ENCODE assay signal across 10 cellular contexts in the genomic region with DNA sequence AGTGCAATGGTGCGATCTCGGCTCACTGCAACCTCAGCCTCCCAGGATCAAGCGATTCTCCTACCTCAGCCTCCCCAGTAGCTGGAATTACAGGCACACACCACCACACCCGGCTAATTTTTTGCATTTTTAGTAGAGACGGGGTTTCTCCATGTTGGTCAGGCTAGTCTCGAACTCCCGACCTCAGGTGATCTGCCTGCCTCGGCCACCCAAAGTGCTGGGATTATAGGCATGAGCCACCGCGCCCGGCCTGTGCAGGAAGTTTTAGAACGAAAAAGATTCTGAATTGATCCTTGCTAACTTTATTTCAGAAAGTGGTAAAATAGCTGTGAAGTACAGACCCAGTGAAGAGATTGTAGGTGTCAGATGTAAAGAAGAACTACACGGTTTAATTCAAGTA. TPM values are rescaled to one million over a fixed set of nuclear protein-coding genes. Genes with fewer than 3 reads are reported as not detected.
DNase-seq lines count a peak whose midpoint lies in the region; ATAC-seq and TF ChIP-seq lines count a peak whose summit lies in the region.
"Not testable (repeated sequence)": the region's sequence is repeated elsewhere in the genome, so short reads cannot be mapped to it uniquely, and the experiment has no call there.
"Had no signal": no experiment of that assay in that cellular context is flagged by ENCODE, and none has a peak within 500 bp of the region (broad histone marks: within the 10 kb centered on the region; RNA-seq: fewer than 3 reads in every experiment).

No MANE protein-coding gene starts in this region.

- H3K27me3 Mint-ChIP-seq in Calu3 (ENCODE audit: unreplicated experiment) (peaks cover 64% of the 10 kb centered on the region), brain (peaks cover 59% of the 10 kb centered on the region)
- H3K27me3 Mint-ChIP-seq in activated T-cell treated with anti-CD3 and anti-CD28 coated beads, Interleukin-2, amount 50 U/mL, for 72 hours (ENCODE audit: low read depth): peaks cover 15% of the 10 kb centered on the region
- not testable (repeated sequence) for H3K27me3 Mint-ChIP-seq in endothelial cell (ENCODE audit: unreplicated experiment)

- not testable (repeated sequence) for H3K23ac ChIP-seq in mesenchymal stem cell (ENCODE audit: low read length in 2 of 2)

- H4K20me1 ChIP-seq in PC-3 (ENCODE audit: low read length): not testable (repeated sequence)

- H3K4me3 ChIP-seq in PC-3 (ENCODE audit: low read length); mesenchymal stem cell (ENCODE audit: insufficient read depth in 1 of 2, low read depth in 1 of 2, low read length in 2 of 2); parathyroid adenoma (ENCODE audit: low read depth, low read length): not testable (repeated sequence)

- BruUV-seq in Calu3 (replicated peaks; lab: Mats Ljungman, UMichigan); PC-3 (replicated peaks; lab: Mats Ljungman, UMichigan): not testable (repeated sequence)

- H3K9ac ChIP-seq in PC-3 (ENCODE audit: low read length); parathyroid adenoma: not testable (repeated sequence)
- peak overlapping the region; percentile 69 for H3K9ac ChIP-seq in mesenchymal stem cell (ENCODE audit: low read length)

- H4K91ac ChIP-seq in mesenchymal stem cell (ENCODE audit: low read length): not testable (repeated sequence)

- not testable (repeated sequence) for H3K4ac ChIP-seq in mesenchymal stem cell (ENCODE audit: low read depth in 1 of 2, low read length in 2 of 2)

- not testable (repeated sequence) for H3F3A ChIP-seq in PC-3 (ENCODE audit: low read length, unreplicated experiment)

- H3K18ac ChIP-seq in mesenchymal stem cell (ENCODE audit: low read depth in 1 of 2, low read length in 2 of 2): not testable (repeated sequence)

- not testable (repeated sequence) for H3K36me3 ChIP-seq in PC-3 (ENCODE audit: low read depth, low read length); mesenchymal stem cell (ENCODE audit: control insufficient read depth in 1 of 2, insufficient read depth in 2 of 2, low read depth in 1 of 2, low read length in 2 of 2); parathyroid adenoma (ENCODE audit: control insufficient read depth, insufficient read depth, low read length)

- H3K9me3 ChIP-seq in PC-3 (ENCODE audit: low read length); mesenchymal stem cell (ENCODE audit: control insufficient read depth, low read length); parathyroid adenoma (ENCODE audit: control insufficient read depth, low read length): not testable (repeated sequence)

- H3K4me2 ChIP-seq in PC-3 (ENCODE audit: low read length) (peak overlapping the region; percentile 80; the same call in 1 of the 2 replicates), parathyroid adenoma (ENCODE audit: low read length) (peak overlapping the region; percentile 83)
- not testable (repeated sequence) for H3K4me2 ChIP-seq in mesenchymal stem cell (ENCODE audit: low read length, poor library complexity, severe bottlenecking)

- not testable (repeated sequence) for H3K27ac ChIP-seq in PC-3 (ENCODE audit: low read length); mesenchymal stem cell (ENCODE audit: low read length, poor library complexity, severe bottlenecking); parathyroid adenoma

- not testable (repeated sequence) for H2BK15ac ChIP-seq in mesenchymal stem cell (ENCODE audit: low read depth, poor library complexity, severe bottlenecking)

- H3K79me1 ChIP-seq in mesenchymal stem cell (replicated peaks; ENCODE audit: low read length, poor library complexity, severe bottlenecking): not testable (repeated sequence)

- not testable (repeated sequence) for ATAC-seq in PC-3; activated T-cell treated with anti-CD3 and anti-CD28 coated beads, Interleukin-2, amount 50 U/mL, for 72 hours (replicated peaks in 1 of 2)

- not testable (repeated sequence) for TF ChIP-seq CTCF in Calu3 (IDR thresholded peaks at IDR 0.05; ENCODE audit: unreplicated experiment); PC-3 (conservative IDR thresholded peaks at IDR 0.05; ENCODE audit: low read depth, low read length); brain (conservative IDR thresholded peaks at IDR 0.05); endothelial cell (IDR thresholded peaks at IDR 0.05; ENCODE audit: unreplicated experiment); parathyroid adenoma (IDR thresholded peaks at IDR 0.05)

- H4K8ac ChIP-seq in mesenchymal stem cell (ENCODE audit: low read length): not testable (repeated sequence)

- H3K14ac ChIP-seq in mesenchymal stem cell (ENCODE audit: low read length in 2 of 2): not testable (repeated sequence)

- not testable (repeated sequence) for H3K27ac Mint-ChIP-seq in Calu3 (ENCODE audit: unreplicated experiment); activated T-cell treated with anti-CD3 and anti-CD28 coated beads, Interleukin-2, amount 50 U/mL, for 72 hours; endothelial cell (ENCODE audit: unreplicated experiment)
- H3K27ac Mint-ChIP-seq in brain: peak overlapping the region in 1 of 5 experiments; percentile 11

- H3K79me2 ChIP-seq in PC-3 (ENCODE audit: low read length); parathyroid adenoma: not testable (repeated sequence)

- POLR2A ChIA-PET in PC-3 (lab: Charles Lee; ENCODE audit: unreplicated experiment): not testable (repeated sequence)

- 89% methylated on average over 13 of the region's 13 CpGs for WGBS in mesenchymal stem cell

- DNase-seq in Calu3; PC-3; activated T-cell treated with anti-CD3 and anti-CD28 coated beads, Interleukin-2, amount 50 U/mL, for 72 hours; endothelial cell (ENCODE audit: low spot score); mesenchymal stem cell: not testable (repeated sequence)

- not testable (repeated sequence) for H2BK5ac ChIP-seq in mesenchymal stem cell (ENCODE audit: low read depth, low read length, poor library complexity, severe bottlenecking)

- not testable (repeated sequence) for H3K4me1 ChIP-seq in PC-3 (ENCODE audit: insufficient read depth, low read length); mesenchymal stem cell (ENCODE audit: control insufficient read depth, insufficient read depth, low read depth, low read length); parathyroid adenoma

- not testable (repeated sequence) for H2BK120ac ChIP-seq in mesenchymal stem cell (ENCODE audit: low read depth, low read length)

- H2AFZ ChIP-seq in PC-3 (ENCODE audit: low read length); mesenchymal stem cell (ENCODE audit: low read depth, low read length): not testable (repeated sequence)
- peak overlapping the region; percentile 91 for H2AFZ ChIP-seq in parathyroid adenoma

- H3K9me3 Mint-ChIP-seq in Calu3 (ENCODE audit: low read depth, unreplicated experiment); activated T-cell treated with anti-CD3 and anti-CD28 coated beads, Interleukin-2, amount 50 U/mL, for 72 hours; brain; endothelial cell (ENCODE audit: unreplicated experiment): not testable (repeated sequence)

- not testable (repeated sequence) for H3K27me3 ChIP-seq in PC-3 (ENCODE audit: low read length); parathyroid adenoma (ENCODE audit: control insufficient read depth, insufficient read depth, low read length)
- peaks cover 13 to 30% of the 10 kb centered on the region in 2 experiments for H3K27me3 ChIP-seq in mesenchymal stem cell (ENCODE audit: control insufficient read depth in 1 of 2, insufficient read depth in 1 of 2, low read length in 2 of 2)

- H3K4me1 Mint-ChIP-seq in Calu3 (ENCODE audit: low read depth, unreplicated experiment); activated T-cell treated with anti-CD3 and anti-CD28 coated beads, Interleukin-2, amount 50 U/mL, for 72 hours (ENCODE audit: low read depth); endothelial cell (ENCODE audit: unreplicated experiment): not testable (repeated sequence)
- H3K4me1 Mint-ChIP-seq in brain: peaks cover 14% of the 10 kb centered on the region

- H3K9me2 ChIP-seq in PC-3 (replicated peaks; ENCODE audit: low read length): not testable (repeated sequence)

- peaks cover 10% of the 10 kb centered on the region for H3K36me3 Mint-ChIP-seq in Calu3 (ENCODE audit: insufficient read depth, unreplicated experiment)
- H3K36me3 Mint-ChIP-seq in activated T-cell treated with anti-CD3 and anti-CD28 coated beads, Interleukin-2, amount 50 U/mL, for 72 hours (ENCODE audit: insufficient read depth in 2 of 2); brain; endothelial cell (ENCODE audit: low read depth, unreplicated experiment): not testable (repeated sequence)

- CTCF ChIA-PET in Calu3 (lab: Charles Lee): interaction anchor here (0.9 to 5.3 kb wide), 2 partner anchors 43 to 120 kb away, joined by 3 to 30 read pairs; no protein-coding TSS in a partner anchor
- CTCF ChIA-PET in PC-3 (lab: Charles Lee): not testable (repeated sequence)

- H2BK12ac ChIP-seq in mesenchymal stem cell (ENCODE audit: low read length in 2 of 2): not testable (repeated sequence)

- H3K4me3 Mint-ChIP-seq in Calu3 (ENCODE audit: low read depth, unreplicated experiment) (peak overlapping the region; percentile 70), brain (peak overlapping the region; percentile 52 to 79 (median 78)), endothelial cell (ENCODE audit: unreplicated experiment) (peak overlapping the region; percentile 2)
- H3K4me3 Mint-ChIP-seq in activated T-cell treated with anti-CD3 and anti-CD28 coated beads, Interleukin-2, amount 50 U/mL, for 72 hours: peak overlapping the region; percentile 59 to 65

- intact Hi-C loops in Calu3 (cut with micrococcal nuclease; ENCODE audit: unreplicated experiment): loop anchor here (2.0 kb wide), 1 partner anchor 24 kb away; no protein-coding TSS in a partner anchor
- intact Hi-C loops in PC-3 (cut with micrococcal nuclease): not testable (repeated sequence)

- not testable (repeated sequence) for H2AK5ac ChIP-seq in mesenchymal stem cell (ENCODE audit: low read length, severe bottlenecking)

RNA-seq across cellular contexts. Expression of gene FBXO47, which starts 59.1 kb away (rescaled TPM):
- total RNA-seq in Calu3 (2022) (not detected in 2 replicates), PC-3 (2014; rRNA removed) (not detected in 2 replicates), endothelial cell (ENCODE audit: unreplicated experiment) (not detected)
- total RNA-seq in activated T-cell treated with anti-CD3 and anti-CD28 coated beads, Interleukin-2, amount 50 U/mL, for 72 hours: under 1 TPM in 1 of 2 donors, not detected in 1; 0.16 TPM
- polyA plus RNA-seq in brain (ENCODE audit: insufficient read depth, low read depth, low replicate concordance): not detected
- polyA plus RNA-seq in mesenchymal stem cell (2013, experiment 1 of 2): not detected
- not detected for polyA plus RNA-seq in mesenchymal stem cell (2013, experiment 2 of 2)
- total RNA-seq: H4, Right ventricle myocardium inferior, SJSA1 had no signal

Comparison
In these comparisons a context has a peak if more than half of its experiments do, and no peak if none do; other contexts are left out.
1. H3K4me3 Mint-ChIP-seq: peak in every context shown above with its lines; median percentile 78 in brain; 70 in Calu3; 62 in activated T-cell treated with anti-CD3 and anti-CD28 coated beads, Interleukin-2, amount 50 U/mL, for 72 hours; 2 in endothelial cell.